In genomic region chr14:23414254-23414653, GRCh38 we compare ENCODE assay signal across 26 cellular contexts. TPM values are rescaled to one million over a fixed set of nuclear protein-coding genes. Genes with fewer than 3 reads are reported as not detected.
"Had no signal": no experiment of that assay in that cellular context is flagged by ENCODE, and none has a peak within 500 bp of the region (broad histone marks: within the 10 kb centered on the region; RNA-seq: fewer than 3 reads in every experiment).

No MANE protein-coding gene starts in this region.

- H3K4me1 Mint-ChIP-seq: activated B cell treated with CpG ODN at 0.5 μM for 24 hours; activated CD4-positive, alpha-beta T cell treated with anti-CD3 and anti-CD28 coated beads, Interleukin-2, amount 10 ng/mL, durations not matched to agents 24 days and 14 days; activated naive CD4-positive, alpha-beta T cell treated with anti-CD3 and anti-CD28 coated beads, Interleukin-2, amount 50 U/mL, for 24 hours had no signal

- H3K27me3 Mint-ChIP-seq: activated CD4-positive, alpha-beta T cell treated with anti-CD3 and anti-CD28 coated beads, Interleukin-2, amount 10 ng/mL, durations not matched to agents 24 days and 14 days; activated CD8-positive, alpha-beta memory T cell treated with anti-CD3 and anti-CD28 coated beads, Interleukin-2, amount 10 ng/mL, durations not matched to agents 7 days and 5 days; activated naive CD4-positive, alpha-beta T cell treated with anti-CD3 and anti-CD28 coated beads, Interleukin-2, amount 50 U/mL, for 24 hours had no signal

- H3K27ac ChIP-seq: brain microvascular endothelial cell, Peyer's patch, RWPE1 had no signal

- H3K9me3 ChIP-seq: MG63, Peyer's patch had no signal

- H3K36me3 ChIP-seq: brain microvascular endothelial cell, MG63, Peyer's patch had no signal

- H3K27me3 ChIP-seq: brain microvascular endothelial cell, MG63, Peyer's patch had no signal

- H3K4me3 Mint-ChIP-seq: activated B cell treated with CpG ODN at 0.5 μM for 24 hours; activated CD4-positive, alpha-beta T cell treated with anti-CD3 and anti-CD28 coated beads, Interleukin-2, amount 10 ng/mL, durations not matched to agents 24 days and 14 days; activated CD8-positive, alpha-beta memory T cell treated with anti-CD3 and anti-CD28 coated beads, Interleukin-2, amount 10 ng/mL, durations not matched to agents 7 days and 5 days; activated naive CD4-positive, alpha-beta T cell treated with anti-CD3 and anti-CD28 coated beads, Interleukin-2, amount 50 U/mL, for 24 hours; activated T-cell treated with anti-CD3 and anti-CD28 coated beads, Interleukin-2, amount 50 U/mL, for 24 hours; activated T-helper 1 cell treated with anti-CD3 and anti-CD28 coated beads, Interleukin-12 subunit alpha, Interleukin-12 subunit beta, Interleukin-2, Interleukin-4 antibody, amounts not matched to agents 30 ng/mL and 10 ng/mL and 1 ng/mL, durations not matched to agents 14 hours and 24 hours and 36 hours had no signal

- H3K36me3 Mint-ChIP-seq: activated CD8-positive, alpha-beta memory T cell treated with anti-CD3 and anti-CD28 coated beads, Interleukin-2, amount 10 ng/mL, durations not matched to agents 7 days and 5 days; activated naive CD4-positive, alpha-beta T cell treated with anti-CD3 and anti-CD28 coated beads, Interleukin-2, amount 50 U/mL, for 24 hours had no signal

- DNase-seq: activated B cell treated with CpG ODN at 0.5 μM for 24 hours; activated CD4-positive, alpha-beta T cell treated with anti-CD3 and anti-CD28 coated beads for 1 hour; activated CD4-positive, alpha-beta T cell treated with anti-CD3 and anti-CD28 coated beads, Interleukin-2, amount 10 ng/mL, durations not matched to agents 24 days and 14 days; activated CD4-positive, alpha-beta T cell treated with anti-CD3 and anti-CD28 coated beads, Interleukin-2, amount 50 U/mL, for 48 hours; activated CD8-positive, alpha-beta memory T cell treated with anti-CD3 and anti-CD28 coated beads, Interleukin-2, amount 10 ng/mL, durations not matched to agents 7 days and 5 days; activated effector memory CD4-positive, alpha-beta T cell treated with Interleukin-2 at 50 U/mL for 16 hours; activated naive CD4-positive, alpha-beta T cell; activated T-cell treated with anti-CD3 and anti-CD28 coated beads, Interleukin-2, amount 50 U/mL, for 24 hours; amygdala; brain microvascular endothelial cell; caudate nucleus; MG63; MV-4-11; NCI-H1092 treated with DMSO at 0.1 percent for 48 hours; NCI-H1436; NCI-H1694 treated with DMSO at 0.1 percent for 48 hours; NCI-H2029 treated with DMSO at 0.1 percent for 48 hours; NCI-H510A treated with DMSO at 0.1 percent for 48 hours; NCI-H69; Peyer's patch; SHP77 treated with DMSO at 0.1 percent for 48 hours; T-helper 2 cell; T1000 had no signal

- H3K9me3 Mint-ChIP-seq: activated B cell treated with CpG ODN at 0.5 μM for 24 hours; activated CD4-positive, alpha-beta T cell treated with anti-CD3 and anti-CD28 coated beads, Interleukin-2, amount 10 ng/mL, durations not matched to agents 24 days and 14 days; activated naive CD4-positive, alpha-beta T cell treated with anti-CD3 and anti-CD28 coated beads, Interleukin-2, amount 50 U/mL, for 24 hours; activated T-cell treated with anti-CD3 and anti-CD28 coated beads, Interleukin-2, amount 50 U/mL, for 24 hours; activated T-helper 1 cell treated with anti-CD3 and anti-CD28 coated beads, Interleukin-12 subunit alpha, Interleukin-12 subunit beta, Interleukin-2, Interleukin-4 antibody, amounts not matched to agents 30 ng/mL and 10 ng/mL and 1 ng/mL, durations not matched to agents 14 hours and 24 hours and 36 hours had no signal

- H3K27ac Mint-ChIP-seq: activated B cell treated with CpG ODN at 0.5 μM for 24 hours; activated CD4-positive, alpha-beta T cell treated with anti-CD3 and anti-CD28 coated beads, Interleukin-2, amount 10 ng/mL, durations not matched to agents 24 days and 14 days; activated CD8-positive, alpha-beta memory T cell treated with anti-CD3 and anti-CD28 coated beads, Interleukin-2, amount 10 ng/mL, durations not matched to agents 7 days and 5 days; activated naive CD4-positive, alpha-beta T cell treated with anti-CD3 and anti-CD28 coated beads, Interleukin-2, amount 50 U/mL, for 24 hours; activated T-cell treated with anti-CD3 and anti-CD28 coated beads, Interleukin-2, amount 50 U/mL, for 24 hours; activated T-helper 1 cell treated with anti-CD3 and anti-CD28 coated beads, Interleukin-12 subunit alpha, Interleukin-12 subunit beta, Interleukin-2, Interleukin-4 antibody, amounts not matched to agents 30 ng/mL and 10 ng/mL and 1 ng/mL, durations not matched to agents 14 hours and 24 hours and 36 hours had no signal

- ATAC-seq: activated CD8-positive, alpha-beta memory T cell treated with anti-CD3 and anti-CD28 coated beads, Interleukin-2, amount 10 ng/mL, durations not matched to agents 7 days and 5 days had no signal

- H3K4me1 ChIP-seq: Peyer's patch had no signal

- H3K4me3 ChIP-seq: MG63, Peyer's patch had no signal

RNA-seq across cellular contexts. Expression of gene MYH6, which starts 6.2 kb away (rescaled TPM):
- total RNA-seq: activated B cell treated with CpG ODN at 0.5 μM for 24 hours, Peyer's patch had no signal

RNA-seq across cellular contexts. Expression of gene MYH7, which starts 21.2 kb away (rescaled TPM):
- total RNA-seq: activated B cell treated with CpG ODN at 0.5 μM for 24 hours; activated CD4-positive, alpha-beta T cell treated with anti-CD3 and anti-CD28 coated beads, Interleukin-2, amount 10 ng/mL, durations not matched to agents 24 days and 14 days had no signal

RNA-seq across cellular contexts. Expression of gene CMTM5, which starts 37.4 kb away (rescaled TPM):
- total RNA-seq: activated B cell treated with CpG ODN at 0.5 μM for 24 hours; activated CD4-positive, alpha-beta T cell treated with anti-CD3 and anti-CD28 coated beads, Interleukin-2, amount 10 ng/mL, durations not matched to agents 24 days and 14 days; activated CD8-positive, alpha-beta memory T cell treated with anti-CD3 and anti-CD28 coated beads, Interleukin-2, amount 10 ng/mL, durations not matched to agents 7 days and 5 days; activated T-helper 1 cell treated with anti-CD3 and anti-CD28 coated beads, Interleukin-12 subunit alpha, Interleukin-12 subunit beta, Interleukin-2, Interleukin-4 antibody, amounts not matched to agents 30 ng/mL and 10 ng/mL and 1 ng/mL, durations not matched to agents 14 hours and 24 hours and 36 hours; Peyer's patch had no signal

RNA-seq across cellular contexts. Expression of gene IL25, which starts 41.6 kb away (rescaled TPM):
- total RNA-seq: activated B cell treated with CpG ODN at 0.5 μM for 24 hours; activated CD4-positive, alpha-beta T cell treated with anti-CD3 and anti-CD28 coated beads, Interleukin-2, amount 10 ng/mL, durations not matched to agents 24 days and 14 days; activated CD8-positive, alpha-beta memory T cell treated with anti-CD3 and anti-CD28 coated beads, Interleukin-2, amount 10 ng/mL, durations not matched to agents 7 days and 5 days; activated T-helper 1 cell treated with anti-CD3 and anti-CD28 coated beads, Interleukin-12 subunit alpha, Interleukin-12 subunit beta, Interleukin-2, Interleukin-4 antibody, amounts not matched to agents 30 ng/mL and 10 ng/mL and 1 ng/mL, durations not matched to agents 14 hours and 24 hours and 36 hours; Peyer's patch had no signal

RNA-seq across cellular contexts. Expression of gene EFS, which starts 49.3 kb away (rescaled TPM):
- total RNA-seq: activated B cell treated with CpG ODN at 0.5 μM for 24 hours; activated CD4-positive, alpha-beta T cell treated with anti-CD3 and anti-CD28 coated beads, Interleukin-2, amount 10 ng/mL, durations not matched to agents 24 days and 14 days; activated CD8-positive, alpha-beta memory T cell treated with anti-CD3 and anti-CD28 coated beads, Interleukin-2, amount 10 ng/mL, durations not matched to agents 7 days and 5 days; activated T-helper 1 cell treated with anti-CD3 and anti-CD28 coated beads, Interleukin-12 subunit alpha, Interleukin-12 subunit beta, Interleukin-2, Interleukin-4 antibody, amounts not matched to agents 30 ng/mL and 10 ng/mL and 1 ng/mL, durations not matched to agents 14 hours and 24 hours and 36 hours had no signal
